ENCODE assay signal across 8 cellular contexts in genomic region chr10:102502337-102503151, GRCh38. TPM values are rescaled to one million over a fixed set of nuclear protein-coding genes. Genes with fewer than 3 reads are reported as not detected.
A peak's percentile ranks its signal among the peaks of the same experiment; 100 is the strongest.
DNase-seq lines count a peak whose midpoint lies in the region; ATAC-seq and TF ChIP-seq lines count a peak whose summit lies in the region.

ACTR1A (minus strand) TSS chr10:102502712; CDS start chr10:102502647, 65 bp downstream.

- H3K36me3 Mint-ChIP-seq in natural killer cell treated with Interleukin-12 subunit alpha and Interleukin-12 subunit beta and Interleukin-15 and Interleukin-18, amount 100 ng/mL, for 72 hours, result no peaks in the 10 kb centered on the region

- H3K36me3 ChIP-seq in HAP-1 (replicated peaks), result no peaks in the 10 kb centered on the region
- no peaks in the 10 kb centered on the region for H3K36me3 ChIP-seq in MM.1S (replicated peaks; ENCODE audit: insufficient read depth, low read length)

- TF ChIP-seq CTCF in MM.1S (IDR thresholded peaks at IDR 0.05; ENCODE audit: low read length), result no peak
- no peak for TF ChIP-seq CTCF in fibroblast of the aortic adventitia (IDR thresholded peaks at IDR 0.05; ENCODE audit: insufficient read depth, low read length)

- peak within 1 kb of the TSS; percentile 62 for H3K9ac ChIP-seq in MM.1S (ENCODE audit: low read length)

- no peaks in the 10 kb centered on the region for H3K9me3 ChIP-seq in HAP-1
- no peaks in the 10 kb centered on the region for H3K9me3 ChIP-seq in MM.1S (replicated peaks; ENCODE audit: insufficient read depth, low read length)

- peak within 1 kb of the TSS; percentile 86 for H3K4me3 ChIP-seq in HAP-1
- peak within 1 kb of the TSS; percentile 90 for H3K4me3 ChIP-seq in MM.1S (ENCODE audit: low read length)
- peak within 1 kb of the TSS; percentile 95 for H3K4me3 ChIP-seq in fibroblast of the aortic adventitia (ENCODE audit: low read depth, low read length)

- in situ Hi-C loops in G401 (cut with HindIII; ENCODE audit: low sequenced_read_pairs), result loop anchor here (10.0 kb wide), 1 partner anchor 102 kb away; no protein-coding TSS in a partner anchor
- in situ Hi-C loops in HAP-1 (cut with MboI; ENCODE audit: low sequenced_read_pairs), result no loop called here

- no peaks in the 10 kb centered on the region for H3K9me3 Mint-ChIP-seq in natural killer cell treated with Interleukin-12 subunit alpha and Interleukin-12 subunit beta and Interleukin-15 and Interleukin-18, amount 100 ng/mL, for 72 hours

- DNase-seq in G401 (ENCODE audit: low spot score) (peak; percentile 100), HAP-1 (ENCODE audit: low spot score in 2 of 2) (peak; percentile 96 to 99), MM.1S (peak; percentile 99), SHP77 treated with DMSO at 0.1 percent for 48 hours (lab: John Stamatoyannopoulos, UW) (peak; percentile 99), fibroblast of the aortic adventitia (ENCODE audit: low read depth) (peak; percentile 100)
- DNase-seq in activated effector memory CD4-positive, alpha-beta T cell treated with anti-CD3 and anti-CD28 coated beads, Interleukin-2, amount 50 U/mL, for 16 hours, result peak; percentile 98
- peak; percentile 93 for DNase-seq in natural killer cell treated with Interleukin-12 subunit alpha and Interleukin-12 subunit beta and Interleukin-15 and Interleukin-18, amount 100 ng/mL, for 72 hours (ENCODE audit: low spot score)
- peak; percentile 96 for DNase-seq in stimulated activated naive CD8-positive, alpha-beta T cell treated with anti-CD3 and anti-CD28 coated beads, Interleukin-15, Interleukin-2, amounts not matched to agents 100 U/mL and 50 U/mL, for 24 hours

- H3F3A ChIP-seq in MM.1S (ENCODE audit: insufficient read depth, low read length), result peaks cover 17% of the 10 kb centered on the region

- H3K4me1 ChIP-seq in HAP-1 (peaks cover 4% of the 10 kb centered on the region; the same call in 1 of the 2 replicates), MM.1S (ENCODE audit: low read length) (peaks cover 18% of the 10 kb centered on the region)

- H3K27me3 ChIP-seq in HAP-1 (ENCODE audit: low read depth), result no peaks in the 10 kb centered on the region
- no peaks in the 10 kb centered on the region for H3K27me3 ChIP-seq in MM.1S (replicated peaks; ENCODE audit: insufficient read depth, low read length)

- peak; percentile 61 to 77 for ATAC-seq in natural killer cell treated with Interleukin-12 subunit alpha and Interleukin-12 subunit beta and Interleukin-15 and Interleukin-18, amount 100 ng/mL, for 72 hours
- ATAC-seq in stimulated activated naive CD8-positive, alpha-beta T cell treated with anti-CD3 and anti-CD28 coated beads, Interleukin-15, Interleukin-2, amounts not matched to agents 100 U/mL and 50 U/mL, for 24 hours, result peak; percentile 56

- peak within 1 kb of the TSS; percentile 96 for H2AFZ ChIP-seq in MM.1S (ENCODE audit: low read length)

- no peaks in the 10 kb centered on the region for H3K27me3 Mint-ChIP-seq in natural killer cell treated with Interleukin-12 subunit alpha and Interleukin-12 subunit beta and Interleukin-15 and Interleukin-18, amount 100 ng/mL, for 72 hours

- H3K79me2 ChIP-seq in MM.1S (ENCODE audit: low read length), result peaks cover 78% of the 10 kb centered on the region

- H3K27ac ChIP-seq in MM.1S (ENCODE audit: low read length), result peak within 1 kb of the TSS; percentile 41; the same call in 1 of the 2 replicates

- H3K4me2 ChIP-seq in MM.1S (ENCODE audit: low read depth, low read length), result peak within 1 kb of the TSS; percentile 89

- H3K4me1 Mint-ChIP-seq in natural killer cell treated with Interleukin-12 subunit alpha and Interleukin-12 subunit beta and Interleukin-15 and Interleukin-18, amount 100 ng/mL, for 72 hours (ENCODE audit: low read depth in 2 of 2), result peaks cover 17 to 26% of the 10 kb centered on the region in 2 donors

- H4K20me1 ChIP-seq in MM.1S (ENCODE audit: insufficient read depth, low read length), result 0 out of 2 replicates have a peak, but pooled peaks cover 3% of the 10 kb centered on the region

- H3K27ac Mint-ChIP-seq in natural killer cell treated with Interleukin-12 subunit alpha and Interleukin-12 subunit beta and Interleukin-15 and Interleukin-18, amount 100 ng/mL, for 72 hours, result no peak within 1 kb of the TSS

- no peak within 1 kb of the TSS for H3K4me3 Mint-ChIP-seq in natural killer cell treated with Interleukin-12 subunit alpha and Interleukin-12 subunit beta and Interleukin-15 and Interleukin-18, amount 100 ng/mL, for 72 hours

- no peaks in the 10 kb centered on the region for H3K9me2 ChIP-seq in MM.1S (replicated peaks; ENCODE audit: insufficient read depth, low read length)

RNA-seq across cellular contexts. Expression of gene ACTR1A, which starts in this region (rescaled TPM):
- 116 and 185 TPM in 2 replicates for total RNA-seq in G401 (2014; rRNA removed; shearing (Covaris generic))
- total RNA-seq in fibroblast of the aortic adventitia (ENCODE audit: low replicate concordance), result 103 and 105 TPM in 2 replicates
- 100 to 1,000 TPM in 1 of 2 donors, 10 to 100 TPM in 1; 84.5 to 108 TPM for total RNA-seq in natural killer cell treated with Interleukin-12 subunit alpha and Interleukin-12 subunit beta and Interleukin-15 and Interleukin-18, amount 100 ng/mL, for 72 hours

Comparison
In these comparisons a context has a peak if more than half of its experiments do, and no peak if none do; other contexts are left out.
1. Peak in every context shown above with its lines: DNase-seq, ATAC-seq, H3K4me3 ChIP-seq and H3K27ac ChIP-seq.